In the genomic region with DNA sequence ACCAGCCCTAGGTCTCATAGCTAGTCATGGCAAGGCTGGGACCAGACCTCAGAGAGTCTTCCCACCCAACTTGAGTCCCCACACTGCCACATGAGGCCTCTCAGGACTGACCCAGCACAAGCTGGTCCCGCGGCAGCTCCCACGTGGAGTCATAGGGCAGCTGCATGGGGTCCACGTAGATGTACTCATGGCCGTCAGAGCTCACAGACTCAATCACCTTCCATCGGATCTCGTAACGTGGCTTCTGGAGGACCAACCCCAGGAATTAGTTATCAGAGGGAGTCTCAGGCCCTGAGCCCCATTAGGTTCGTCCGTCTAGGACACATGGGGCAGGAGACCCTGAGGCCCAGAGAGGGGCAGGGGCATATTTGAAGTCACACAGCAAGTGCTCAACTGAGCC, we compare ENCODE assay signal across 25 cellular contexts. TPM values are rescaled to one million over a fixed set of nuclear protein-coding genes. Genes with fewer than 3 reads are reported as not detected.
DNase-seq lines count a peak whose midpoint lies in the region; ATAC-seq and TF ChIP-seq lines count a peak whose summit lies in the region.
"Had no signal": no experiment of that assay in that cellular context is flagged by ENCODE, and none has a peak within 500 bp of the region (broad histone marks: within the 10 kb centered on the region; RNA-seq: fewer than 3 reads in every experiment).

No MANE protein-coding gene starts in this region.

- ATAC-seq in Right ventricle myocardium superior (ENCODE audit: poor library complexity), result no peak
- ATAC-seq in Right ventricle myocardium inferior, result no peak
- no peak for ATAC-seq in upper lobe of right lung
- ATAC-seq in HG02973 (IDR thresholded peaks at IDR 0.05; ENCODE audit: unreplicated experiment), result no peak
- ATAC-seq: Panc1 had no signal

- peak overlapping the region; percentile 23 to 25 for H3K27ac ChIP-seq in coronary artery
- H3K27ac ChIP-seq in upper lobe of right lung, result peak overlapping the region; percentile 17
- H3K27ac ChIP-seq: 22Rv1, KMS-11, SJCRH30 had no signal

- no peak overlapping the region for H3K4me3 Mint-ChIP-seq in neural crest cell

- H3K4me1 Mint-ChIP-seq in neural crest cell, result peaks cover 5% of the 10 kb centered on the region

- peaks cover 14% of the 10 kb centered on the region for H3K4me1 ChIP-seq in upper lobe of right lung
- H3K4me1 ChIP-seq: SJCRH30 had no signal

- H3K27me3 ChIP-seq in upper lobe of right lung, result no peaks in the 10 kb centered on the region
- H3K27me3 ChIP-seq: SJCRH30 had no signal

- H3K27ac Mint-ChIP-seq in neural crest cell (ENCODE audit: unreplicated experiment), result peak overlapping the region; percentile 19

- no peaks in the 10 kb centered on the region for H3K36me3 Mint-ChIP-seq in neural crest cell (ENCODE audit: low read depth)

- peak; percentile 29 for DNase-seq in Right ventricle myocardium superior
- no peak for DNase-seq in Right ventricle myocardium inferior (ENCODE audit: missing footprints)
- no peak for DNase-seq in coronary artery (ENCODE audit: low spot score)
- DNase-seq in neural crest cell (ENCODE audit: low read depth, low spot score), result no peak
- DNase-seq in upper lobe of right lung, result no peak
- no peak for DNase-seq in Kasumi-1 (lab: John Stamatoyannopoulos, UW)
- no peak for DNase-seq in anterior cingulate cortex (lab: John Stamatoyannopoulos, UW)
- DNase-seq: ACHN; C1 segment of cervical spinal cord; DMS79; NCI-H1105; NCI-H1694; NCI-H2081; NCI-H2171; NCI-H345; NCI-H524; NCI-H774; NK-92 treated with Interleukin-12 subunit alpha and Interleukin-12 subunit beta, amount 100 ng/mL, for 24 hours; SJCRH30 had no signal

- H3K9me3 Mint-ChIP-seq in neural crest cell, result no peaks in the 10 kb centered on the region

- no peak overlapping the region for H3K4me3 ChIP-seq in coronary artery
- H3K4me3 ChIP-seq in upper lobe of right lung, result no peak overlapping the region
- H3K4me3 ChIP-seq: SJCRH30 had no signal

- peaks cover 48% of the 10 kb centered on the region for H3K36me3 ChIP-seq in upper lobe of right lung
- H3K36me3 ChIP-seq: SJCRH30 had no signal

- intact Hi-C loops in Right ventricle myocardium superior (cut with DNase I) (no loop called here), Right ventricle myocardium inferior (cut with DNase I) (no loop called here), upper lobe of right lung (cut with DNase I) (no loop called here)

- no peaks in the 10 kb centered on the region for H3K27me3 Mint-ChIP-seq in neural crest cell (ENCODE audit: low read depth)

- H3K9me3 ChIP-seq in upper lobe of right lung, result no peaks in the 10 kb centered on the region
- H3K9me3 ChIP-seq: SJCRH30 had no signal

- TF ChIP-seq CTCF in coronary artery (IDR thresholded peaks at IDR 0.05) (no peak), neural crest cell (conservative IDR thresholded peaks at IDR 0.05) (no peak), upper lobe of right lung (IDR thresholded peaks at IDR 0.05) (no peak)

RNA-seq across cellular contexts. Expression of a gene that starts 30.3 kb away (rescaled TPM):
- total RNA-seq in Right ventricle myocardium superior (47.0 TPM), Right ventricle myocardium inferior (57.2 TPM), neural crest cell (10.8 and 15.3 TPM in 2 replicates), upper lobe of right lung (120 TPM)

RNA-seq across cellular contexts. Expression of a gene that starts 39.0 kb away (rescaled TPM):
- total RNA-seq in Right ventricle myocardium superior (19.5 TPM), Right ventricle myocardium inferior (21.9 TPM), neural crest cell (not detected in 2 replicates), upper lobe of right lung (48.7 TPM)

RNA-seq across cellular contexts. Expression of a gene that starts 41.2 kb away (rescaled TPM):
- total RNA-seq in Right ventricle myocardium superior, result not detected
- not detected for total RNA-seq in Right ventricle myocardium inferior
- not detected in 2 replicates for total RNA-seq in neural crest cell
- not detected for total RNA-seq in upper lobe of right lung
- total RNA-seq: H4, HT1080, SJCRH30 had no signal

Comparison
In these comparisons a context has a peak if more than half of its experiments do, and no peak if none do; other contexts are left out.
1. RNA of a gene that starts 39.0 kb away (total RNA-seq): 48.7 TPM in upper lobe of right lung (single experiment), 21.9 TPM in Right ventricle myocardium inferior (single experiment) and 19.5 TPM in Right ventricle myocardium superior (single experiment); not detected in neural crest cell; every median in the first group is over 10 times any median in the second.